ENCODE assay signal across 23 cellular contexts in genomic region chr1:230596306-230596705, GRCh38.
"Had no signal": no experiment of that assay in that cellular context is flagged by ENCODE, and none has a peak within 500 bp of the region (broad histone marks: within the 10 kb centered on the region; RNA-seq: fewer than 3 reads in every experiment).

No MANE protein-coding gene starts in this region.

- ATAC-seq: foreskin keratinocyte; gastroesophageal sphincter; heart left ventricle; left colon; left lung; left ventricle myocardium superior; lower lobe of right lung; naive thymus-derived CD8-positive, alpha-beta T cell had no signal

- H3K36me3 ChIP-seq: esophagus muscularis mucosa, gastroesophageal sphincter, heart left ventricle, left lung, lower lobe of right lung had no signal

- H3K9me3 ChIP-seq: esophagus muscularis mucosa, left lung, lower lobe of right lung, mucosa of descending colon had no signal

- H3K4me3 ChIP-seq: coronary artery, dorsolateral prefrontal cortex, esophagus muscularis mucosa, gastroesophageal sphincter, heart left ventricle, hepatocyte, left lung, lower lobe of right lung, mucosa of descending colon had no signal

- H3K4me1 ChIP-seq: esophagus muscularis mucosa, foreskin keratinocyte, gastroesophageal sphincter, heart left ventricle, left lung, lower lobe of right lung had no signal

- DNase-seq: dermis blood vessel endothelial cell; effector CD4-positive, alpha-beta T cell; effector memory CD4-positive, alpha-beta T cell; foreskin keratinocyte; heart left ventricle; hypothalamus; immature natural killer cell; islet precursor cell; kidney; kidney glomerular epithelial cell; left colon; left lung; left ventricle myocardium superior; lower lobe of right lung; mesenchymal stem cell; mucosa of descending colon; naive B cell; naive thymus-derived CD8-positive, alpha-beta T cell had no signal

- H3K27ac ChIP-seq: coronary artery, dorsolateral prefrontal cortex, esophagus muscularis mucosa, foreskin keratinocyte, gastroesophageal sphincter, heart left ventricle, hepatocyte, left lung, lower lobe of right lung had no signal

- H3K27me3 ChIP-seq: dorsolateral prefrontal cortex, heart left ventricle, hepatocyte had no signal
